Comparison of ENCODE assay signal across 24 cellular contexts in genomic region chr2:196360650-196361049, GRCh38.
"Had no signal": no experiment of that assay in that cellular context is flagged by ENCODE, and none has a peak within 500 bp of the region (broad histone marks: within the 10 kb centered on the region; RNA-seq: fewer than 3 reads in every experiment).

No MANE protein-coding gene starts in this region.

- H3K4me3 ChIP-seq: pancreas, prostate gland, tibial nerve had no signal

- H3K9me3 ChIP-seq: esophagus squamous epithelium, pancreas, prostate gland, tibial nerve had no signal

- H3K9me3 Mint-ChIP-seq: activated CD4-positive, alpha-beta memory T cell treated with anti-CD3 and anti-CD28 coated beads for 36 hours; activated naive CD4-positive, alpha-beta T cell treated with anti-CD3 and anti-CD28 coated beads, Interleukin-2, amount 10 ng/mL, durations not matched to agents 7 days and 5 days; activated T-helper 1 cell treated with anti-CD3 and anti-CD28 coated beads, Interleukin-12 subunit alpha, Interleukin-12 subunit beta, Interleukin-2, Interleukin-4 antibody, amounts not matched to agents 30 ng/mL and 10 ng/mL and 1 ng/mL, durations not matched to agents 14 hours and 24 hours and 36 hours; immature natural killer cell had no signal

- ATAC-seq: pancreas had no signal

- H3K36me3 ChIP-seq: brain microvascular endothelial cell, esophagus squamous epithelium, pancreas, prostate gland, tibial nerve had no signal

- H3K4me1 Mint-ChIP-seq: immature natural killer cell had no signal

- H3K27me3 ChIP-seq: brain microvascular endothelial cell, esophagus squamous epithelium, pancreas, tibial nerve had no signal

- H3K4me3 Mint-ChIP-seq: activated CD4-positive, alpha-beta memory T cell treated with anti-CD3 and anti-CD28 coated beads for 36 hours; activated CD4-positive, alpha-beta T cell treated with anti-CD3 and anti-CD28 coated beads, Interleukin-2, amount 10 ng/mL, durations not matched to agents 24 days and 14 days; activated naive CD4-positive, alpha-beta T cell treated with anti-CD3 and anti-CD28 coated beads, Interleukin-2, amount 10 ng/mL, durations not matched to agents 7 days and 5 days; activated naive CD8-positive, alpha-beta T cell treated with anti-CD3 and anti-CD28 coated beads, Interleukin-2, amount 10 ng/mL, durations not matched to agents 7 days and 5 days; activated T-helper 1 cell treated with anti-CD3 and anti-CD28 coated beads, Interleukin-12 subunit alpha, Interleukin-12 subunit beta, Interleukin-2, Interleukin-4 antibody, amounts not matched to agents 30 ng/mL and 10 ng/mL and 1 ng/mL, durations not matched to agents 14 hours and 24 hours and 36 hours; immature natural killer cell; naive B cell had no signal

- DNase-seq: activated CD4-positive, alpha-beta memory T cell treated with anti-CD3 and anti-CD28 coated beads for 36 hours; activated CD4-positive, alpha-beta T cell treated with anti-CD3 and anti-CD28 coated beads, Interleukin-2, amount 10 ng/mL, durations not matched to agents 24 days and 14 days; activated CD4-positive, CD25-positive, alpha-beta regulatory T cell treated with anti-CD3 and anti-CD28 coated beads, Interleukin-2, amount 50 U/mL, for 72 hours; activated CD8-positive, alpha-beta memory T cell treated with anti-CD3 and anti-CD28 coated beads, Interleukin-2, amount 50 U/mL, for 4 hours; activated gamma-delta T cell; activated naive CD4-positive, alpha-beta T cell treated with anti-CD3 and anti-CD28 coated beads, Interleukin-2, amount 10 ng/mL, durations not matched to agents 7 days and 5 days; activated naive CD8-positive, alpha-beta T cell treated with anti-CD3 and anti-CD28 coated beads, Interleukin-2, amount 10 ng/mL, durations not matched to agents 7 days and 5 days; activated T-cell treated with anti-CD3 and anti-CD28 coated beads, Interleukin-2, amount 50 U/mL, for 1 hour; brain microvascular endothelial cell; caudate nucleus; esophagus squamous epithelium; hippocampal formation; immature natural killer cell; kidney; naive B cell; pancreas; retina; stimulated activated naive CD4-positive, alpha-beta T cell had no signal

- H3K27ac ChIP-seq: brain microvascular endothelial cell, esophagus squamous epithelium, pancreas, prostate gland, tibial nerve had no signal

- H3K36me3 Mint-ChIP-seq: activated CD4-positive, alpha-beta memory T cell treated with anti-CD3 and anti-CD28 coated beads for 36 hours; activated naive CD4-positive, alpha-beta T cell treated with anti-CD3 and anti-CD28 coated beads, Interleukin-2, amount 10 ng/mL, durations not matched to agents 7 days and 5 days; activated naive CD8-positive, alpha-beta T cell treated with anti-CD3 and anti-CD28 coated beads, Interleukin-2, amount 10 ng/mL, durations not matched to agents 7 days and 5 days; immature natural killer cell; naive B cell had no signal

- FAIRE-seq: astrocyte, frontal cortex, kidney, pancreas, urothelium cell line had no signal

- H3K27ac Mint-ChIP-seq: activated CD4-positive, alpha-beta memory T cell treated with anti-CD3 and anti-CD28 coated beads for 36 hours; activated CD4-positive, alpha-beta T cell treated with anti-CD3 and anti-CD28 coated beads, Interleukin-2, amount 10 ng/mL, durations not matched to agents 24 days and 14 days; activated naive CD4-positive, alpha-beta T cell treated with anti-CD3 and anti-CD28 coated beads, Interleukin-2, amount 10 ng/mL, durations not matched to agents 7 days and 5 days; activated T-helper 1 cell treated with anti-CD3 and anti-CD28 coated beads, Interleukin-12 subunit alpha, Interleukin-12 subunit beta, Interleukin-2, Interleukin-4 antibody, amounts not matched to agents 30 ng/mL and 10 ng/mL and 1 ng/mL, durations not matched to agents 14 hours and 24 hours and 36 hours; immature natural killer cell; naive B cell had no signal

- H3K4me1 ChIP-seq: prostate gland, tibial nerve had no signal
